13 cellular contexts compared by ENCODE assay signal in the genomic region with DNA sequence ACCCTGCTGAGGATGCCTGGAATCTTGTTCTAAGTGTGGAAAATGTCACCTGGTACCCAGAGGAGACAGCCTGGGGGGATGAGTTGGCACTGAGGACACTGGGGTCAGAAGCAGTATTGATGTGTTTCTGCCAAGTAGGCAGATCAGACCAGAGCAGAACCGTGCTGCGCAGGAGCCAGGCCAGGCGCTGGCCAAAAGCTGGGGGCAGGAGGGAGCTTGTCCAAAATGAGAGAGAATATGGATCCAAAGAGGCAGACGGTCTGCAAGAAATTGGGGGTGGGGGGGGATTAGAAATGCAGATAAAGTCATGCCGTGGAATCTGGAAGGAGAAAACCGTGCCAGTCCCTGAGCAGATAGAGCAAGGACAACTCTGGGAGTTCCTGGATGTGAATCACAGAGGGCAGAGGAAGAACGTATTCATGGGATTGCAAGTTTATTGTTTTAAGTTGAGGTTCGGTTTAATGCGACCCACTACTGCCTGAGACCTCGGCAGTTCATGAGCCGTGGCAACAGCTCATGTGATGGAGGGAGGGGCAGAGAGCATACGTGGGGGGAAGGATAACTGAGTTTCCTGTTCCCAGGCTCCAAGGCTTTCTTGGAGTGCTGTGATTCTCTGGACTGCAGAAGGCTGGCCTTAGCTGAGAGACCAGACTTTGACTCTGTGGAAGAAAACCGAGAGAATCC.
DNase-seq lines count a peak whose midpoint lies in the region; ATAC-seq, FAIRE-seq and TF ChIP-seq lines count a peak whose summit lies in the region.
"Had no signal": no experiment of that assay in that cellular context is flagged by ENCODE, and none has a peak within 500 bp of the region (broad histone marks: within the 10 kb centered on the region; RNA-seq: fewer than 3 reads in every experiment).

No MANE protein-coding gene starts in this region.

- H3K27me3 Mint-ChIP-seq in activated CD8-positive, alpha-beta memory T cell treated with anti-CD3 and anti-CD28 coated beads, Interleukin-2, amount 10 ng/mL, durations not matched to agents 7 days and 5 days, result no peaks in the 10 kb centered on the region
- H3K27me3 Mint-ChIP-seq: activated T-helper 17 cell treated with anti-CD3 and anti-CD28 coated beads, Interleukin-2, amount 50 U/mL, for 72 hours; dendritic cell treated with granulocyte-macrophage colony-stimulating factor and Interleukin-4, amounts not matched to agents 40 ng/mL and 50 ng/mL, for 4 days had no signal

- TF ChIP-seq POLR2A in right lobe of liver (IDR thresholded peaks at IDR 0.05) (no peak), HepG2 (IDR thresholded peaks at IDR 0.05; ENCODE audit: insufficient read depth in 1 of 2, low read depth in 2 of 2, low read length in 2 of 2) (no peak)

- no peaks in the 10 kb centered on the region for H3K9me3 ChIP-seq in right lobe of liver
- no peaks in the 10 kb centered on the region for H3K9me3 ChIP-seq in HepG2 (ENCODE audit: low read length)

- H3K79me2 ChIP-seq in HepG2 (ENCODE audit: insufficient read depth, low read length), result no peaks in the 10 kb centered on the region

- no peak for TF ChIP-seq CTCF in right lobe of liver (IDR thresholded peaks at IDR 0.05)
- TF ChIP-seq CTCF in HepG2 (CRISPR knock-in tag; IDR thresholded peaks at IDR 0.05), result no peak
- TF ChIP-seq CTCF in fibroblast of the aortic adventitia (IDR thresholded peaks at IDR 0.05; ENCODE audit: insufficient read depth, low read length), result no peak
- no peak for TF ChIP-seq CTCF in omental fat pad (IDR thresholded peaks at IDR 0.05)

- no peak overlapping the region for H3K9ac ChIP-seq in HepG2 (ENCODE audit: insufficient read depth, low read depth, low read length)

- no peak overlapping the region for H3K4me2 ChIP-seq in HepG2 (ENCODE audit: low read depth, low read length)

- CTCF ChIA-PET in HepG2 (lab: Yijun Ruan, JAX; ENCODE audit: low intra/inter-chr PET ratio, low total read pairs), result no interaction called here
- CTCF ChIA-PET in activated CD8-positive, alpha-beta memory T cell treated with anti-CD3 and anti-CD28 coated beads, Interleukin-2, amount 10 ng/mL, durations not matched to agents 7 days and 5 days (lab: Charles Lee), result no interaction called here

- H2AFZ ChIP-seq in HepG2 (ENCODE audit: low read length), result no peak overlapping the region

- TF ChIP-seq RAD21 in HepG2 (CRISPR knock-in tag; IDR thresholded peaks at IDR 0.05), result no peak

- no peak for FAIRE-seq in HepG2 (lab: Jason Lieb, UNC)
- FAIRE-seq in HTR-8/SVneo (lab: Jason Lieb, UNC), result no peak
- FAIRE-seq: G401.6 had no signal

- no peaks in the 10 kb centered on the region for H4K20me1 ChIP-seq in HepG2 (ENCODE audit: insufficient read depth, low read length)

- WGBS in right lobe of liver (ENCODE audit: insufficient coverage, low coverage, low lambda C conversion rate, missing lambda C conversion rate), result 69% methylated on average over 9 of the region's 13 CpGs
- 96% methylated on average over 12 of the region's 13 CpGs for WGBS in HepG2 (ENCODE audit: low lambda C conversion rate)

- no peak overlapping the region for H3K4me3 Mint-ChIP-seq in activated CD8-positive, alpha-beta memory T cell treated with anti-CD3 and anti-CD28 coated beads, Interleukin-2, amount 10 ng/mL, durations not matched to agents 7 days and 5 days
- H3K4me3 Mint-ChIP-seq: activated T-helper 17 cell treated with anti-CD3 and anti-CD28 coated beads, Interleukin-2, amount 50 U/mL, for 72 hours; dendritic cell treated with granulocyte-macrophage colony-stimulating factor and Interleukin-4, amounts not matched to agents 40 ng/mL and 50 ng/mL, for 4 days; WTC11 had no signal

- peak; percentile 21 to 49 (median 34) for ATAC-seq in right lobe of liver
- no peak for ATAC-seq in HepG2
- peak; percentile 46 for ATAC-seq in omental fat pad (ENCODE audit: low FRiP score)
- no peak for ATAC-seq in activated CD8-positive, alpha-beta memory T cell treated with anti-CD3 and anti-CD28 coated beads, Interleukin-2, amount 10 ng/mL, durations not matched to agents 7 days and 5 days
- no peak for ATAC-seq in HG03159 (IDR thresholded peaks at IDR 0.05; ENCODE audit: unreplicated experiment)
- ATAC-seq: activated T-helper 17 cell treated with anti-CD3 and anti-CD28 coated beads, Interleukin-2, amount 50 U/mL, for 72 hours; WTC11 had no signal

- intact Hi-C loops in right lobe of liver (cut with DNase I), result no loop called here
- intact Hi-C loops in HepG2 (cut with micrococcal nuclease; ENCODE audit: unreplicated experiment), result no loop called here

- H3K27ac ChIP-seq in right lobe of liver (no peak overlapping the region), HepG2 (ENCODE audit: extremely low read length, insufficient read depth, low read length) (no peak overlapping the region)

- TF ChIP-seq EP300 in HepG2 (IDR thresholded peaks at IDR 0.05; ENCODE audit: low read depth in 2 of 2, low read length in 2 of 2), result no peak
- no peak for TF ChIP-seq EP300 in HepG2 (CRISPR knock-in tag; IDR thresholded peaks at IDR 0.05; ENCODE audit: borderline replicate concordance)

- H3K27me3 ChIP-seq in right lobe of liver, result no peaks in the 10 kb centered on the region
- H3K27me3 ChIP-seq in HepG2 (ENCODE audit: control insufficient read depth in 1 of 2, insufficient read depth in 2 of 2, low read length in 2 of 2), result no peaks in the 10 kb centered on the region

- H3K4me1 ChIP-seq in right lobe of liver (peaks cover 0 to 20% (median 8%) of the 10 kb centered on the region in 4 donors), HepG2 (ENCODE audit: insufficient read depth, low read length) (peaks cover 43% of the 10 kb centered on the region)

- no peak overlapping the region for H3K27ac Mint-ChIP-seq in activated CD8-positive, alpha-beta memory T cell treated with anti-CD3 and anti-CD28 coated beads, Interleukin-2, amount 10 ng/mL, durations not matched to agents 7 days and 5 days
- H3K27ac Mint-ChIP-seq: activated T-helper 17 cell treated with anti-CD3 and anti-CD28 coated beads, Interleukin-2, amount 50 U/mL, for 72 hours; dendritic cell treated with granulocyte-macrophage colony-stimulating factor and Interleukin-4, amounts not matched to agents 40 ng/mL and 50 ng/mL, for 4 days; WTC11 had no signal

- H3K36me3 Mint-ChIP-seq in activated CD8-positive, alpha-beta memory T cell treated with anti-CD3 and anti-CD28 coated beads, Interleukin-2, amount 10 ng/mL, durations not matched to agents 7 days and 5 days, result no peaks in the 10 kb centered on the region

- POLR2A ChIA-PET in HepG2 (lab: Yijun Ruan, JAX), result no interaction called here

- no peaks in the 10 kb centered on the region for H3K9me3 Mint-ChIP-seq in activated CD8-positive, alpha-beta memory T cell treated with anti-CD3 and anti-CD28 coated beads, Interleukin-2, amount 10 ng/mL, durations not matched to agents 7 days and 5 days (ENCODE audit: low read depth)
- H3K9me3 Mint-ChIP-seq: activated T-helper 17 cell treated with anti-CD3 and anti-CD28 coated beads, Interleukin-2, amount 50 U/mL, for 72 hours; dendritic cell treated with granulocyte-macrophage colony-stimulating factor and Interleukin-4, amounts not matched to agents 40 ng/mL and 50 ng/mL, for 4 days; WTC11 had no signal

- no peaks in the 10 kb centered on the region for H3K4me1 Mint-ChIP-seq in activated CD8-positive, alpha-beta memory T cell treated with anti-CD3 and anti-CD28 coated beads, Interleukin-2, amount 10 ng/mL, durations not matched to agents 7 days and 5 days
- H3K4me1 Mint-ChIP-seq: activated T-helper 17 cell treated with anti-CD3 and anti-CD28 coated beads, Interleukin-2, amount 50 U/mL, for 72 hours had no signal

- no peak for DNase-seq in right lobe of liver
- DNase-seq in HepG2 (ENCODE audit: low spot score), result no peak
- peak; percentile 91 for DNase-seq in fibroblast of the aortic adventitia (ENCODE audit: low read depth)
- DNase-seq in omental fat pad (ENCODE audit: low spot score), result no peak
- no peak for DNase-seq in activated CD8-positive, alpha-beta memory T cell treated with anti-CD3 and anti-CD28 coated beads, Interleukin-2, amount 10 ng/mL, durations not matched to agents 7 days and 5 days
- no peak for DNase-seq in HTR-8/SVneo (ENCODE audit: insufficient read length, low spot score)
- DNase-seq in DMS114 treated with DMSO at 0.1 percent for 48 hours (lab: John Stamatoyannopoulos, UW; ENCODE audit: unreplicated experiment), result no peak
- DNase-seq: NCI-H187 had no signal

- H3K36me3 ChIP-seq in right lobe of liver, result peaks cover 0 to 4% (median 0%) of the 10 kb centered on the region in 4 donors
- H3K36me3 ChIP-seq in HepG2 (replicated peaks in 1 of 2; ENCODE audit: control insufficient read depth in 1 of 2, insufficient read depth in 2 of 2, low read length in 2 of 2), result peaks cover 0 to 2% of the 10 kb centered on the region in 2 experiments; a peak in 1 of 5 replicates

- in situ Hi-C loops in HepG2 (cut with HindIII; ENCODE audit: extremely low pct_ligation_motif_present, low pct_unique_long_range_greater_than_20kb), result no loop called here

- no TSS peak for BruUV-seq in HepG2 (replicated peaks; lab: Mats Ljungman, UMichigan)

- no peak overlapping the region for H3K4me3 ChIP-seq in right lobe of liver
- no peak overlapping the region for H3K4me3 ChIP-seq in HepG2 (replicated peaks in 1 of 3; ENCODE audit: insufficient read depth in 1 of 3, low read depth in 2 of 3, low read length in 3 of 3)
- H3K4me3 ChIP-seq in fibroblast of the aortic adventitia (ENCODE audit: low read depth, low read length), result no peak overlapping the region

TF ChIP-seq in HepG2, 621 proteins besides CTCF, POLR2A, EP300 and RAD21 (continues in another document):
- TF ChIP-seq THYN1 (CRISPR knock-in tag; IDR thresholded peaks at IDR 0.05; ENCODE audit: borderline replicate concordance, low read depth) (no peak), MBD4 (IDR thresholded peaks at IDR 0.05; ENCODE audit: borderline replicate concordance, low read length) (no peak), ZNF567 (CRISPR knock-in tag; IDR thresholded peaks at IDR 0.05; ENCODE audit: borderline replicate concordance) (no peak), ZSCAN21 (CRISPR knock-in tag; IDR thresholded peaks at IDR 0.05; ENCODE audit: borderline replicate concordance) (no peak), FOXO4 (CRISPR knock-in tag; conservative IDR thresholded peaks at IDR 0.05) (no peak), ZNF430 (CRISPR knock-in tag; IDR thresholded peaks at IDR 0.05) (no peak), GATAD1 (CRISPR knock-in tag; IDR thresholded peaks at IDR 0.05) (no peak), GATA4 (IDR thresholded peaks at IDR 0.05; ENCODE audit: borderline replicate concordance, low read depth) (no peak), PAWR (CRISPR knock-in tag; IDR thresholded peaks at IDR 0.05; ENCODE audit: borderline replicate concordance) (no peak)

Comparison
In these comparisons a context has a peak if more than half of its experiments do, and no peak if none do; other contexts are left out.
1. ATAC-seq: peak in right lobe of liver (4 of 4) and omental fat pad (single experiment); none in HepG2 (single experiment), activated CD8-positive, alpha-beta memory T cell treated with anti-CD3 and anti-CD28 coated beads, Interleukin-2, amount 10 ng/mL, durations not matched to agents 7 days and 5 days (single experiment) and HG03159 (single experiment).